Comparison of ENCODE assay signal across 20 cellular contexts in the genomic region with DNA sequence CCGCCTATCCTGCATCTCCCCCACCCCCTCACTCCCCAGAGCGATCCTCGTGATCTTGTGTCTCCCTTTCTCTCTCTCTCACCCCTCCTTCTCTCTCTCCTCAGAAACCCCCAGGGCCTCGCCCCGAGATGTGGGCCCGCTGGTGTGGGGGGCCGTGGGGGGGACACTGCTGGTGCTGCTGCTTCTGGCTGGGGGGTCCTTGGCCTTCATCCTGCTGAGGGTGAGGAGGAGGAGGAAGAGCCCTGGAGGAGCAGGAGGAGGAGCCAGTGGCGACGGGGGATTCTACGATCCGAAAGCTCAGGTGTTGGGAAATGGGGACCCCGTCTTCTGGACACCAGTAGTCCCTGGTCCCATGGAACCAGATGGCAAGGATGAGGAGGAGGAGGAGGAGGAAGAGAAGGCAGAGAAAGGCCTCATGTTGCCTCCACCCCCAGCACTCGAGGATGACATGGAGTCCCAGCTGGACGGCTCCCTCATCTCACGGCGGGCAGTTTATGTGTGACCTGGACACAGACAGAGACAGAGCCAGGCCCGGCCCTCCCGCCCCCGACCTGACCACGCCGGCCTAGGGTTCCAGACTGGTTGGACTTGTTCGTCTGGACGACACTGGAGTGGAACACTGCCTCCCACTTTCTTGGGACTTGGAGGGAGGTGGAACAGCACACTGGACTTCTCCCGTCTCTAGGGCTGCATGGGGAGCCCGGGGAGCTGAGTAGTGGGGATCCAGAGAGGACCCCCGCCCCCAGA. TPM values are rescaled to one million over a fixed set of nuclear protein-coding genes. Genes with fewer than 3 reads are reported as not detected.
DNase-seq lines count a peak whose midpoint lies in the region; TF ChIP-seq lines count a peak whose summit lies in the region.
"Had no signal": no experiment of that assay in that cellular context is flagged by ENCODE, and none has a peak within 500 bp of the region (broad histone marks: within the 10 kb centered on the region; RNA-seq: fewer than 3 reads in every experiment).

No MANE protein-coding gene starts in this region.

- H3K36me3 ChIP-seq in HEK293 (ENCODE audit: control insufficient read depth in 2 of 2, insufficient read depth in 1 of 2, low read length in 2 of 2) (peaks cover 26 to 60% of the 10 kb centered on the region in 2 experiments), parathyroid adenoma (ENCODE audit: control insufficient read depth, insufficient read depth, low read length) (no peaks in the 10 kb centered on the region)

- POLR2A ChIA-PET in HEK293 (lab: Yijun Ruan, JAX) = interaction anchor here (0.8 kb wide), 1 partner anchor 12 kb away, joined by 3 read pairs; no protein-coding TSS in a partner anchor

- H2AFZ ChIP-seq in parathyroid adenoma = peak overlapping the region; percentile 54

- H3K27me3 ChIP-seq in parathyroid adenoma (ENCODE audit: control insufficient read depth, insufficient read depth, low read length) = no peaks in the 10 kb centered on the region
- H3K27me3 ChIP-seq: Peyer's patch, testis had no signal

- H3K4me2 ChIP-seq in parathyroid adenoma (ENCODE audit: low read length) = peak overlapping the region; percentile 37
- H3K4me2 ChIP-seq: SK-N-SH had no signal

- H3K4me3 Mint-ChIP-seq in glutamatergic neuron (ENCODE audit: unreplicated experiment) (no peak overlapping the region), CD14-positive monocyte (no peak overlapping the region)
- H3K4me3 Mint-ChIP-seq: brain; CD8-positive, alpha-beta T cell had no signal

- CTCF ChIA-PET in HEK293 (lab: Yijun Ruan, JAX) = no interaction called here

- H3K4me3 ChIP-seq in HEK293 (ENCODE audit: low read depth, low read length) = no peak overlapping the region
- H3K4me3 ChIP-seq in parathyroid adenoma (ENCODE audit: low read depth, low read length) = no peak overlapping the region
- H3K4me3 ChIP-seq: coronary artery, lung, Peyer's patch, testis had no signal

- H3K9me3 ChIP-seq in HEK293 (ENCODE audit: control insufficient read depth, insufficient read depth, low read depth, low read length) (no peaks in the 10 kb centered on the region), parathyroid adenoma (ENCODE audit: control insufficient read depth, low read length) (no peaks in the 10 kb centered on the region)
- H3K9me3 ChIP-seq: Peyer's patch, SK-N-SH, testis had no signal

- H3K4me1 Mint-ChIP-seq in glutamatergic neuron (ENCODE audit: low read depth, unreplicated experiment) (peaks cover 1% of the 10 kb centered on the region), CD14-positive monocyte (peaks cover 7% of the 10 kb centered on the region)
- H3K4me1 Mint-ChIP-seq: brain had no signal

- H3K36me3 Mint-ChIP-seq in glutamatergic neuron (ENCODE audit: unreplicated experiment) (no peaks in the 10 kb centered on the region), CD14-positive monocyte (peaks cover 20 to 55% of the 10 kb centered on the region in 2 donors)
- H3K36me3 Mint-ChIP-seq: CD8-positive, alpha-beta T cell had no signal

- in situ Hi-C loops in T47D (cut with HindIII; ENCODE audit: low pct_unique_long_range_greater_than_20kb, low sequenced_read_pairs) = no loop called here

- intact Hi-C loops in CD14-positive monocyte (cut with micrococcal nuclease) = no loop called here

- H3K27me3 Mint-ChIP-seq in glutamatergic neuron (ENCODE audit: unreplicated experiment) = peaks cover 4% of the 10 kb centered on the region
- peaks cover 1 to 2% (median 1%) of the 10 kb centered on the region in 3 donors for H3K27me3 Mint-ChIP-seq in CD14-positive monocyte (ENCODE audit: low read depth in 3 of 3)
- H3K27me3 Mint-ChIP-seq: brain had no signal

- H3K27ac Mint-ChIP-seq in glutamatergic neuron (ENCODE audit: unreplicated experiment) = no peak overlapping the region
- H3K27ac Mint-ChIP-seq in CD14-positive monocyte = peak overlapping the region in 1 of 7 donors; percentile 14
- H3K27ac Mint-ChIP-seq: activated T-helper 2 cell treated with anti-CD3 and anti-CD28 coated beads, Interferon-gamma antibody, Interleukin-2, Interleukin-4, amounts not matched to agents 10 μg/mL and 5 μg/mL and 100 μg/mL, durations not matched to agents 14 hours and 24 hours and 36 hours; CD8-positive, alpha-beta T cell had no signal

- DNase-seq in T47D (ENCODE audit: low read depth in 1 of 2, low spot score in 1 of 2) = peak; percentile 23 to 90
- no peak for DNase-seq in glutamatergic neuron
- DNase-seq in CD14-positive monocyte (ENCODE audit: low spot score) = no peak
- no peak for DNase-seq in SKM-1 (lab: John Stamatoyannopoulos, UW; ENCODE audit: unreplicated experiment)
- DNase-seq: activated CD4-positive, alpha-beta T cell treated with anti-CD3 and anti-CD28 coated beads for 1 hour; CD8-positive, alpha-beta T cell; DND-41; NCI-H2029; nucleus accumbens; Peyer's patch; SK-N-SH; stimulated activated CD4-positive, alpha-beta T cell treated with anti-CD3 and anti-CD28 coated beads, Interleukin-15, amount 100 ng/mL, for 24 hours; T-helper 9 cell; testis had no signal

- H3K9me3 Mint-ChIP-seq in glutamatergic neuron (ENCODE audit: unreplicated experiment) (peaks cover 6% of the 10 kb centered on the region), CD14-positive monocyte (peaks cover 0 to 2% (median 0%) of the 10 kb centered on the region in 7 donors)
- H3K9me3 Mint-ChIP-seq: activated T-helper 2 cell treated with anti-CD3 and anti-CD28 coated beads, Interferon-gamma antibody, Interleukin-2, Interleukin-4, amounts not matched to agents 10 μg/mL and 5 μg/mL and 100 μg/mL, durations not matched to agents 14 hours and 24 hours and 36 hours; brain; CD8-positive, alpha-beta T cell had no signal

- H3K27ac ChIP-seq in HEK293 (ENCODE audit: extremely low read depth, low read depth, low read length) (no peak overlapping the region), parathyroid adenoma (peak overlapping the region; percentile 95)
- H3K27ac ChIP-seq: coronary artery, Peyer's patch, testis had no signal

- H3K4me1 ChIP-seq in HEK293 (ENCODE audit: control insufficient read depth, insufficient read depth, low read length) (no peaks in the 10 kb centered on the region), parathyroid adenoma (peaks cover 50% of the 10 kb centered on the region)
- H3K4me1 ChIP-seq: Peyer's patch, testis had no signal

- TF ChIP-seq CTCF in HEK293 (tag by site-specific recombination; IDR thresholded peaks at IDR 0.05) = no peak
- no peak for TF ChIP-seq CTCF in parathyroid adenoma (IDR thresholded peaks at IDR 0.05)
- TF ChIP-seq CTCF in glutamatergic neuron (IDR thresholded peaks at IDR 0.05; ENCODE audit: partially characterized antibody, unreplicated experiment) = no peak
- no peak for TF ChIP-seq CTCF in CD14-positive monocyte (IDR thresholded peaks at IDR 0.05)

- H3K79me2 ChIP-seq in parathyroid adenoma = peaks cover 7% of the 10 kb centered on the region

- H3K9ac ChIP-seq in parathyroid adenoma = no peak overlapping the region
- H3K9ac ChIP-seq: SK-N-SH had no signal

TF ChIP-seq in HEK293, 187 proteins besides CTCF, POLR2A, EP300 and RAD21:
- TF ChIP-seq ZNF214 (tag by site-specific recombination; IDR thresholded peaks at IDR 0.05; ENCODE audit: borderline replicate concordance) (no peak), KLF10 (tag by site-specific recombination; IDR thresholded peaks at IDR 0.05) (no peak), ZNF175 (tag by site-specific recombination; IDR thresholded peaks at IDR 0.05) (no peak), ZNF394 (tag by site-specific recombination; IDR thresholded peaks at IDR 0.05; ENCODE audit: borderline replicate concordance) (no peak), ZNF211 (tag by site-specific recombination; IDR thresholded peaks at IDR 0.05; ENCODE audit: low read depth) (no peak), ZNF513 (tag by site-specific recombination; IDR thresholded peaks at IDR 0.05) (peak; percentile 65)

RNA-seq across cellular contexts. Expression of gene TOMM40, which starts 12.8 kb away (rescaled TPM):
- total RNA-seq in glutamatergic neuron (ENCODE audit: unreplicated experiment) = 57.8 TPM
- 10 to 100 TPM; 15.0 to 16.4 TPM for polyA plus RNA-seq in CD14-positive monocyte

RNA-seq across cellular contexts. Expression of gene APOE, which starts 27.3 kb away (rescaled TPM):
- total RNA-seq in glutamatergic neuron (ENCODE audit: unreplicated experiment) = 65.9 TPM
- under 1 TPM in 1 of 2 donors, not detected in 1; 0.30 TPM for polyA plus RNA-seq in CD14-positive monocyte

RNA-seq across cellular contexts. Expression of gene NECTIN2, which starts 32.2 kb away (rescaled TPM):
- total RNA-seq in glutamatergic neuron (ENCODE audit: unreplicated experiment) = 108 TPM
- polyA plus RNA-seq in CD14-positive monocyte = 10 to 100 TPM in 1 of 2 donors, 1 to 10 TPM in 1; 5.6 to 18.2 TPM

RNA-seq across cellular contexts. Expression of gene APOC1, which starts 36.1 kb away (rescaled TPM):
- total RNA-seq in glutamatergic neuron (ENCODE audit: unreplicated experiment) = 8.3 TPM
- not detected for polyA plus RNA-seq in CD14-positive monocyte
- total RNA-seq: CD8-positive, alpha-beta T cell had no signal

Comparison
In these comparisons a context has a peak if more than half of its experiments do, and no peak if none do; other contexts are left out.
1. DNase-seq: peak in T47D (2 of 2); none in glutamatergic neuron (single experiment), CD14-positive monocyte (single experiment) and SKM-1 (single experiment).